Comparison of ENCODE assay signal across 24 cellular contexts in genomic region chr9:90838761-90839160, GRCh38. TPM values are rescaled to one million over a fixed set of nuclear protein-coding genes. Genes with fewer than 3 reads are reported as not detected.
A peak's percentile ranks its signal among the peaks of the same experiment; 100 is the strongest.
DNase-seq lines count a peak whose midpoint lies in the region; ATAC-seq, FAIRE-seq and TF ChIP-seq lines count a peak whose summit lies in the region.
"Had no signal": no experiment of that assay in that cellular context is flagged by ENCODE, and none has a peak within 500 bp of the region (broad histone marks: within the 10 kb centered on the region; RNA-seq: fewer than 3 reads in every experiment).

No MANE protein-coding gene starts in this region.

- RAD21 ChIA-PET in GM12878 (lab: Charles Lee; ENCODE audit: unreplicated experiment), result no interaction called here

- WGBS in GM12878 (ENCODE audit: insufficient coverage, insufficient replicate concordance, low lambda C conversion rate, missing lambda C conversion rate), result 78% methylated on average over 6 of the region's 6 CpGs
- WGBS in tibial nerve, 2 donors, result 72 to 76% methylated on average over 6 of the region's 6 CpGs

- intact Hi-C loops in cardiac septum (cut with DNase I), result no loop called here
- intact Hi-C loops in GM12878 (cut with micrococcal nuclease; ENCODE audit: unreplicated experiment), result loop anchor here (5.0 kb wide), 2 partner anchors 36 to 66 kb away; partner anchors contain the start of gene SYK

- H2AFZ ChIP-seq in GM12878 (ENCODE audit: control insufficient read depth, low read depth, low read length), result no peak overlapping the region
- H2AFZ ChIP-seq: GM23248 had no signal

- H3K4me3 Mint-ChIP-seq in naive thymus-derived CD8-positive, alpha-beta T cell, result no peak overlapping the region
- H3K4me3 Mint-ChIP-seq: CD4-positive, CD25-positive, alpha-beta regulatory T cell had no signal

- peak overlapping the region; percentile 21; the same call in 1 of the 2 replicates for H3K4me2 ChIP-seq in GM12878 (ENCODE audit: control insufficient read depth, insufficient read depth)

- H3K79me2 ChIP-seq in GM12878 (ENCODE audit: control insufficient read depth, insufficient read depth, low read length), result peaks cover 23% of the 10 kb centered on the region

- in situ Hi-C loops in GM12878 (cut with MboI), result no loop called here

- H3K36me3 Mint-ChIP-seq in naive thymus-derived CD8-positive, alpha-beta T cell, result no peaks in the 10 kb centered on the region
- H3K36me3 Mint-ChIP-seq: CD4-positive, CD25-positive, alpha-beta regulatory T cell had no signal

- peak; percentile 12 for DNase-seq in cardiac septum (ENCODE audit: low spot score)
- no peak for DNase-seq in right atrium auricular region (ENCODE audit: low spot score)
- no peak for DNase-seq in GM12878 (ENCODE audit: low read depth, low spot score)
- DNase-seq in naive thymus-derived CD8-positive, alpha-beta T cell, result no peak
- no peak for DNase-seq in RPMI8226
- DNase-seq in mucosa of gallbladder (ENCODE audit: low spot score), result no peak
- no peak for DNase-seq in tibial nerve (ENCODE audit: low spot score in 2 of 2)
- DNase-seq: CD4-positive, CD25-positive, alpha-beta regulatory T cell; COR-L47; DMS79; HCEC 1CT; NCI-H1436 treated with DMSO at 0.1 percent for 48 hours; NCI-H1930; NCI-H226; NCI-H774; NK-92 treated with Interleukin-12 subunit alpha and Interleukin-12 subunit beta, amount 100 ng/mL, for 24 hours; SJCRH30 had no signal

- ATAC-seq in GM12878, result no peak
- no peak for ATAC-seq in naive thymus-derived CD8-positive, alpha-beta T cell

- H3K9me3 ChIP-seq in right atrium auricular region (no peaks in the 10 kb centered on the region), GM12878 (replicated peaks; ENCODE audit: control insufficient read depth, insufficient read depth, low read length) (no peaks in the 10 kb centered on the region), neutrophil (no peaks in the 10 kb centered on the region), tibial nerve (no peaks in the 10 kb centered on the region)
- H3K9me3 ChIP-seq: Peyer's patch had no signal

- TF ChIP-seq EP300 in GM12878 (IDR thresholded peaks at IDR 0.05; ENCODE audit: borderline replicate concordance in 1 of 2, control insufficient read depth in 1 of 2, low read depth in 2 of 2, low read length in 2 of 2) (no peak), tibial nerve (IDR thresholded peaks at IDR 0.05) (no peak)

- SMC1A ChIA-PET in GM12878 (lab: Charles Lee; ENCODE audit: uncharacterized antibody, unreplicated experiment), result interaction anchor here (1.0 to 1.5 kb wide), 4 partner anchors 8 to 32 kb away, joined by 3 to 4 read pairs (median 4); no protein-coding TSS in a partner anchor

- H3K4me1 Mint-ChIP-seq in naive thymus-derived CD8-positive, alpha-beta T cell, result peaks cover 0 to 49% (median 0%) of the 10 kb centered on the region in 4 donors

- no peak for TF ChIP-seq CTCF in right atrium auricular region (IDR thresholded peaks at IDR 0.05)
- no peak for TF ChIP-seq CTCF in GM12878 (IDR thresholded peaks at IDR 0.05 in 2 of 3, conservative IDR thresholded peaks at IDR 0.05 in 1 of 3; ENCODE audit: control insufficient read depth in 2 of 3, extremely low read depth in 1 of 3, insufficient read depth in 1 of 3, low read depth in 3 of 3, low read length in 3 of 3)
- no peak for TF ChIP-seq CTCF in neutrophil (IDR thresholded peaks at IDR 0.05)
- TF ChIP-seq CTCF in tibial nerve (IDR thresholded peaks at IDR 0.05), result no peak

- CTCF ChIA-PET in GM12878 (lab: Yijun Ruan, JAX), result interaction anchor here (1.1 to 1.5 kb wide), 2 partner anchors 8 to 63 kb away, joined by 3 read pairs; no protein-coding TSS in a partner anchor

- TF ChIP-seq POLR2A in GM12878 (IDR thresholded peaks at IDR 0.05; ENCODE audit: low read depth, low read length), result no peak
- TF ChIP-seq POLR2A in tibial nerve (IDR thresholded peaks at IDR 0.05), result no peak

- POLR2A ChIA-PET in GM12878 (lab: Charles Lee), result no interaction called here
- POLR2A ChIA-PET in naive thymus-derived CD8-positive, alpha-beta T cell (lab: Charles Lee), result no interaction called here

- no peaks in the 10 kb centered on the region for H3K9me3 Mint-ChIP-seq in naive thymus-derived CD8-positive, alpha-beta T cell
- H3K9me3 Mint-ChIP-seq: CD4-positive, CD25-positive, alpha-beta regulatory T cell had no signal

- H3K4me3 ChIP-seq in right atrium auricular region (no peak overlapping the region), GM12878 (no peak overlapping the region), neutrophil (ENCODE audit: low read depth in 1 of 2, low read length in 1 of 2) (no peak overlapping the region), tibial nerve (no peak overlapping the region)
- H3K4me3 ChIP-seq: GM23248, Peyer's patch, SJCRH30 had no signal

- H3K36me3 ChIP-seq in right atrium auricular region (no peaks in the 10 kb centered on the region), GM12878 (ENCODE audit: control insufficient read depth in 2 of 2, insufficient read depth in 2 of 2, low read length in 1 of 2) (peaks cover 0 to 7% of the 10 kb centered on the region in 2 experiments; a peak in 2 of 4 replicates), neutrophil (peaks cover 45% of the 10 kb centered on the region), tibial nerve (no peaks in the 10 kb centered on the region)
- H3K36me3 ChIP-seq: Peyer's patch, SJCRH30 had no signal

- no peaks in the 10 kb centered on the region for H4K20me1 ChIP-seq in GM12878 (ENCODE audit: control insufficient read depth, insufficient read depth)

- H3K27me3 ChIP-seq in right atrium auricular region (no peaks in the 10 kb centered on the region), GM12878 (replicated peaks in 1 of 2; ENCODE audit: control insufficient read depth in 2 of 2, insufficient read depth in 2 of 2, low read length in 1 of 2) (no peaks in the 10 kb centered on the region), neutrophil (no peaks in the 10 kb centered on the region), tibial nerve (no peaks in the 10 kb centered on the region)
- H3K27me3 ChIP-seq: Peyer's patch, SJCRH30 had no signal

- no peak overlapping the region for H3K9ac ChIP-seq in GM12878 (ENCODE audit: control insufficient read depth, insufficient read depth, low read length)
- H3K9ac ChIP-seq: GM23248 had no signal

- no peaks in the 10 kb centered on the region for H3K4me1 ChIP-seq in right atrium auricular region
- H3K4me1 ChIP-seq in GM12878 (ENCODE audit: control insufficient read depth, insufficient read depth, low read length), result peaks cover 26% of the 10 kb centered on the region
- H3K4me1 ChIP-seq in neutrophil (ENCODE audit: control insufficient read depth in 1 of 2, insufficient read depth in 1 of 2, low read depth in 1 of 2, low read length in 1 of 2), result peaks cover 30 to 54% of the 10 kb centered on the region in 2 experiments
- H3K4me1 ChIP-seq in tibial nerve, result peaks cover 0 to 4% (median 0%) of the 10 kb centered on the region in 4 donors
- H3K4me1 ChIP-seq: SJCRH30 had no signal

- H3K27me3 Mint-ChIP-seq in naive thymus-derived CD8-positive, alpha-beta T cell, result peaks cover 0 to 10% (median 8%) of the 10 kb centered on the region in 5 donors
- H3K27me3 Mint-ChIP-seq: CD4-positive, CD25-positive, alpha-beta regulatory T cell had no signal

- no TSS peak for BruUV-seq in GM12878 (replicated peaks; lab: Mats Ljungman, UMichigan)

- TF ChIP-seq RAD21 in GM12878 (IDR thresholded peaks at IDR 0.05; ENCODE audit: insufficient read depth, low read depth, low read length), result no peak

- H3K27ac Mint-ChIP-seq in naive thymus-derived CD8-positive, alpha-beta T cell, result no peak overlapping the region
- H3K27ac Mint-ChIP-seq: CD4-positive, CD25-positive, alpha-beta regulatory T cell had no signal

- no peak overlapping the region for H3K27ac ChIP-seq in right atrium auricular region
- H3K27ac ChIP-seq in GM12878 (ENCODE audit: control insufficient read depth, insufficient read depth), result no peak overlapping the region
- H3K27ac ChIP-seq in neutrophil, result peak overlapping the region; percentile 76
- no peak overlapping the region for H3K27ac ChIP-seq in tibial nerve
- H3K27ac ChIP-seq: GM23248, HL-60, SJCRH30 had no signal

- FAIRE-seq in GM12878 (lab: Jason Lieb, UNC), result no peak
- FAIRE-seq: HepG2 had no signal

TF ChIP-seq in GM12878, 131 proteins besides CTCF, POLR2A, EP300 and RAD21 (continues in another document):
- TF ChIP-seq RBBP5 (conservative IDR thresholded peaks at IDR 0.05) (no peak), PML (IDR thresholded peaks at IDR 0.05; ENCODE audit: low read length) (no peak), RUNX3 (IDR thresholded peaks at IDR 0.05; ENCODE audit: low read length) (no peak), MYC (IDR thresholded peaks at IDR 0.05; ENCODE audit: insufficient read depth, insufficient read length, insufficient replicate concordance, low read length, severe bottlenecking) (no peak), MTA2 (IDR thresholded peaks at IDR 0.05; ENCODE audit: low read depth) (no peak)

RNA-seq across cellular contexts. Expression of gene SYK, which starts 37.1 kb away (rescaled TPM):
- total RNA-seq in cardiac septum (4.7 TPM), right atrium auricular region (1 to 10 TPM; 3.4 to 6.3 TPM), GM12878 (2014; rRNA removed) (80.7 and 88.4 TPM in 2 replicates), GM12878 (2014; rRNA removed; fragmentation: Illumina TruSeq; extraction: Trizol) (70.2 and 75.8 TPM in 2 replicates), GM12878 (2021) (128 and 135 TPM in 2 replicates), mucosa of gallbladder (42.9 TPM), tibial nerve (10 to 100 TPM in 3 of 4 donors, 1 to 10 TPM in 1; 8.0 to 20.7 (median 13.2) TPM)
- total RNA-seq in GM12878 (2013; cell fraction: nucleolus; rRNA removed), result 29.6 and 41.5 TPM in 2 replicates
- 17.5 TPM for polyA plus RNA-seq in GM12878 (2011; ENCODE audit: low read depth)
- polyA plus RNA-seq in GM12878 (2011; rRNA removed) (5.7 and 6.5 TPM in 2 replicates), GM12878 (2014; fragmentation: Illumina TruSeq; extraction: Trizol) (77.5 and 82.5 TPM in 2 replicates), GM12878 (2014; fragmentation: Nextera tagmentation; extraction: Ambion mirVana) (10 to 100 TPM; 23.1 to 24.8 TPM), GM12878 (2014; rRNA removed) (58.1 and 58.2 TPM in 2 replicates), GM12878 (2016; fragmentation: Nextera tagmentation; extraction: Ambion mirVana) (10 to 100 TPM; 68.0 to 69.5 TPM)
- polyA plus RNA-seq in GM12878 (2011; cell fraction: cytosol; rRNA removed), result 7.5 and 7.6 TPM in 2 replicates
- polyA plus RNA-seq in GM12878 (2011; cell fraction: nucleus; rRNA removed), result 7.6 and 13.2 TPM in 2 replicates
- polyA plus RNA-seq in GM12878 (2012), result 26.6 and 29.5 TPM in 2 replicates
- 7.0 and 8.3 TPM in 2 replicates for polyA minus RNA-seq in GM12878 (2011; rRNA and poly(A)+ RNA removed)
- polyA minus RNA-seq in GM12878 (2011; cell fraction: cytosol; rRNA and poly(A)+ RNA removed), result 5.8 and 11.6 TPM in 2 replicates
- polyA minus RNA-seq in GM12878 (2011; cell fraction: nucleus; rRNA and poly(A)+ RNA removed), result 6.8 and 8.5 TPM in 2 replicates
- 1 to 10 TPM; 7.5 to 9.4 TPM for total RNA-seq in naive thymus-derived CD8-positive, alpha-beta T cell
- under 1 TPM; 0.25 to 0.54 (median 0.37) TPM for polyA plus RNA-seq in naive thymus-derived CD8-positive, alpha-beta T cell
- total RNA-seq: A172, GM23248, HepG2, SJCRH30 had no signal
- polyA plus RNA-seq: AG04450, GM23248, HepG2 had no signal
